Comparison of ENCODE assay signal across 1 cellular context in the genomic region with DNA sequence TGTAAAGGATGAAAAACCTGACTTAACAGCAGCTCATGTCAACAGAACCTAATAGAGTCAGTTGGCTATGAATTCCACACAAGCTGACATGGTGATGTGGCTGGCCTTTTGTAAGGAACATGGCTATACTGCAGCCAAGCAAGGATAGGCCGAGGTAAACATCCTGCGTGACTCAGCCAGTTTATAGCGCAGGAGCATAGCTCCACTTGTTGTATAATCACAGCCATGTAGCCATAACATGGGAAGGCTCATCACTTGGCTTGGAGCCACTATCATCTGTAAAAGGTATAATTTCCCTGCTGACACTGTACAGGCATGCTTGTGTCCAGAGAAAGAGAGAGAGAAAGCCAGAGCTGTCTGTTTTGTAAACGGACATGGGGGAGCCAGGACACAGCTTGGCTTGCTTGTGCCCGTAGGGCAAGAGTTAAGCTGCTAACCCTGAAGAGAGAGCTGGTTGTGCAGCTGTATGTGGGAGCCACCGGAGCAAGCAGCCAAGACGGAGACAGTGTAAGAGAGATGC.
A peak's percentile ranks its signal among the peaks of the same experiment; 100 is the strongest.
TF ChIP-seq lines count a peak whose summit lies in the region.

No MANE protein-coding gene starts in this region.

TF ChIP-seq in HepG2, 621 proteins besides CTCF, POLR2A, EP300 and RAD21 (continued from another document):
- TF ChIP-seq, protein P1, sequence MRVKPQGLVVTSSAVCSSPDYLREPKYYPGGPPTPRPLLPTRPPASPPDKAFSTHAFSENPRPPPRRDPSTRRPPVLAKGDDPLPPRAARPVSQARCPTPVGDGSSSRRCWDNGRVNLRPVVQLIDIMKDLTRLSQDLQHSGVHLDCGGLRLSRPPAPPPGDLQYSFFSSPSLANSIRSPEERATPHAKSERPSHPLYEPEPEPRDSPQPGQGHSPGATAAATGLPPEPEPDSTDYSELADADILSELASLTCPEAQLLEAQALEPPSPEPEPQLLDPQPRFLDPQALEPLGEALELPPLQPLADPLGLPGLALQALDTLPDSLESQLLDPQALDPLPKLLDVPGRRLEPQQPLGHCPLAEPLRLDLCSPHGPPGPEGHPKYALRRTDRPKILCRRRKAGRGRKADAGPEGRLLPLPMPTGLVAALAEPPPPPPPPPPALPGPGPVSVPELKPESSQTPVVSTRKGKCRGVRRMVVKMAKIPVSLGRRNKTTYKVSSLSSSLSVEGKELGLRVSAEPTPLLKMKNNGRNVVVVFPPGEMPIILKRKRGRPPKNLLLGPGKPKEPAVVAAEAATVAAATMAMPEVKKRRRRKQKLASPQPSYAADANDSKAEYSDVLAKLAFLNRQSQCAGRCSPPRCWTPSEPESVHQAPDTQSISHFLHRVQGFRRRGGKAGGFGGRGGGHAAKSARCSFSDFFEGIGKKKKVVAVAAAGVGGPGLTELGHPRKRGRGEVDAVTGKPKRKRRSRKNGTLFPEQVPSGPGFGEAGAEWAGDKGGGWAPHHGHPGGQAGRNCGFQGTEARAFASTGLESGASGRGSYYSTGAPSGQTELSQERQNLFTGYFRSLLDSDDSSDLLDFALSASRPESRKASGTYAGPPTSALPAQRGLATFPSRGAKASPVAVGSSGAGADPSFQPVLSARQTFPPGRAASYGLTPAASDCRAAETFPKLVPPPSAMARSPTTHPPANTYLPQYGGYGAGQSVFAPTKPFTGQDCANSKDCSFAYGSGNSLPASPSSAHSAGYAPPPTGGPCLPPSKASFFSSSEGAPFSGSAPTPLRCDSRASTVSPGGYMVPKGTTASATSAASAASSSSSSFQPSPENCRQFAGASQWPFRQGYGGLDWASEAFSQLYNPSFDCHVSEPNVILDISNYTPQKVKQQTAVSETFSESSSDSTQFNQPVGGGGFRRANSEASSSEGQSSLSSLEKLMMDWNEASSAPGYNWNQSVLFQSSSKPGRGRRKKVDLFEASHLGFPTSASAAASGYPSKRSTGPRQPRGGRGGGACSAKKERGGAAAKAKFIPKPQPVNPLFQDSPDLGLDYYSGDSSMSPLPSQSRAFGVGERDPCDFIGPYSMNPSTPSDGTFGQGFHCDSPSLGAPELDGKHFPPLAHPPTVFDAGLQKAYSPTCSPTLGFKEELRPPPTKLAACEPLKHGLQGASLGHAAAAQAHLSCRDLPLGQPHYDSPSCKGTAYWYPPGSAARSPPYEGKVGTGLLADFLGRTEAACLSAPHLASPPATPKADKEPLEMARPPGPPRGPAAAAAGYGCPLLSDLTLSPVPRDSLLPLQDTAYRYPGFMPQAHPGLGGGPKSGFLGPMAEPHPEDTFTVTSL (CRISPR knock-in tag; IDR thresholded peaks at IDR 0.05; ENCODE audit: borderline replicate concordance): peak; percentile 17; the same call in 1 of the 2 replicates
- no peak for TF ChIP-seq TBL1XR1 (IDR thresholded peaks at IDR 0.05; ENCODE audit: borderline replicate concordance, low read length, partially characterized antibody)
- TF ChIP-seq ZNF577 (CRISPR knock-in tag; IDR thresholded peaks at IDR 0.05; ENCODE audit: borderline replicate concordance, low read depth): no peak
- TF ChIP-seq GABPA (IDR thresholded peaks at IDR 0.05; ENCODE audit: low read depth, low read length): no peak
- TF ChIP-seq GABPA (CRISPR knock-in tag; IDR thresholded peaks at IDR 0.05; ENCODE audit: low read depth): peak; percentile 32; the same call in 1 of the 2 replicates
- peak; percentile 66 for TF ChIP-seq NFE2L2 (IDR thresholded peaks at IDR 0.05; ENCODE audit: low read length)
- TF ChIP-seq FOXK1 (CRISPR knock-in tag; IDR thresholded peaks at IDR 0.05; ENCODE audit: borderline replicate concordance, low read depth): peak; percentile 47; the same call in 1 of the 2 replicates
- TF ChIP-seq PRMT3 (CRISPR knock-in tag; IDR thresholded peaks at IDR 0.05; ENCODE audit: borderline replicate concordance, low read depth): no peak
- TF ChIP-seq, protein P2, sequence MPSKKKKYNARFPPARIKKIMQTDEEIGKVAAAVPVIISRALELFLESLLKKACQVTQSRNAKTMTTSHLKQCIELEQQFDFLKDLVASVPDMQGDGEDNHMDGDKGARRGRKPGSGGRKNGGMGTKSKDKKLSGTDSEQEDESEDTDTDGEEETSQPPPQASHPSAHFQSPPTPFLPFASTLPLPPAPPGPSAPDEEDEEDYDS (CRISPR knock-in tag; IDR thresholded peaks at IDR 0.05): no peak
- TF ChIP-seq ATF1 (CRISPR knock-in tag; IDR thresholded peaks at IDR 0.05): no peak
TF ChIP-seq in HepG2: peak in this region for 7.
